In genomic region chr1:16393255-16394177, GRCh38 we compare ENCODE assay signal across 15 cellular contexts. TPM values are rescaled to one million over a fixed set of nuclear protein-coding genes. Genes with fewer than 3 reads are reported as not detected.
DNase-seq lines count a peak whose midpoint lies in the region; ATAC-seq and TF ChIP-seq lines count a peak whose summit lies in the region.
"Had no signal": no experiment of that assay in that cellular context is flagged by ENCODE, and none has a peak within 500 bp of the region (broad histone marks: within the 10 kb centered on the region; RNA-seq: fewer than 3 reads in every experiment).

No MANE protein-coding gene starts in this region.

- H3K27me3 Mint-ChIP-seq in GM23338 (ENCODE audit: insufficient read depth, low read depth, poor library complexity), result peaks cover 10% of the 10 kb centered on the region
- no peaks in the 10 kb centered on the region for H3K27me3 Mint-ChIP-seq in brain
- H3K27me3 Mint-ChIP-seq in naive thymus-derived CD4-positive, alpha-beta T cell, result no peaks in the 10 kb centered on the region
- H3K27me3 Mint-ChIP-seq: CD4-positive, alpha-beta memory T cell had no signal

- H3K79me2 ChIP-seq in GM23338 (replicated peaks; ENCODE audit: insufficient read depth), result peaks cover 55% of the 10 kb centered on the region

- peak overlapping the region; percentile 64 for H3K4me2 ChIP-seq in GM23338

- H3K36me3 Mint-ChIP-seq in GM23338 (ENCODE audit: low read depth) (peaks cover 47% of the 10 kb centered on the region), brain (peaks cover 29% of the 10 kb centered on the region)
- H3K36me3 Mint-ChIP-seq in naive thymus-derived CD4-positive, alpha-beta T cell, result peaks cover 5 to 21% (median 8%) of the 10 kb centered on the region in 5 donors

- no peaks in the 10 kb centered on the region for H3K9me3 ChIP-seq in A673 (ENCODE audit: low read depth, low read length, poor library complexity, severe bottlenecking)
- no peaks in the 10 kb centered on the region for H3K9me3 ChIP-seq in naive thymus-derived CD4-positive, alpha-beta T cell (ENCODE audit: control insufficient read depth in 2 of 3, low read length in 3 of 3)
- H3K9me3 ChIP-seq: ovary had no signal

- 0 out of 2 replicates have a peak, but pooled peaks cover 3% of the 10 kb centered on the region for H3K9me2 ChIP-seq in GM23338 (ENCODE audit: insufficient read depth)

- H4K20me1 ChIP-seq in GM23338 (replicated peaks; ENCODE audit: insufficient read depth), result peaks cover 59% of the 10 kb centered on the region

- H3K27ac ChIP-seq in A673 (ENCODE audit: low read depth, low read length, poor library complexity, severe bottlenecking) (peak overlapping the region; percentile 23), GM23338 (ENCODE audit: low read depth) (peak overlapping the region; percentile 72)
- peak overlapping the region; percentile 23 for H3K27ac ChIP-seq in naive thymus-derived CD4-positive, alpha-beta T cell (ENCODE audit: low read depth, low read length)
- H3K27ac ChIP-seq: ovary had no signal

- ATAC-seq in GM23338, result peak; percentile 18; the same call in 2 of the 3 replicates
- peak; percentile 16 for ATAC-seq in naive thymus-derived CD4-positive, alpha-beta T cell

- POLR2A ChIA-PET in A673 (lab: Charles Lee; ENCODE audit: low non-redundant PET), result interaction anchor here (0.6 kb wide), 1 partner anchor 11 kb away, joined by 3 read pairs; no protein-coding TSS in a partner anchor
- POLR2A ChIA-PET in naive thymus-derived CD4-positive, alpha-beta T cell (lab: Charles Lee), result no interaction called here

- H3K4me3 ChIP-seq in A673 (ENCODE audit: low read depth, low read length, poor library complexity, severe bottlenecking) (no peak overlapping the region), GM23338 (no peak overlapping the region)
- H3K4me3 ChIP-seq in naive thymus-derived CD4-positive, alpha-beta T cell (ENCODE audit: low read length), result no peak overlapping the region
- H3K4me3 ChIP-seq: ovary had no signal

- H2AFZ ChIP-seq in GM23338, result no peak overlapping the region

- TF ChIP-seq CTCF in A673 (conservative IDR thresholded peaks at IDR 0.05; ENCODE audit: low read depth, low read length) (0 out of 2 replicates have a peak, but pooled peaks have one; percentile 13), GM23338 (conservative IDR thresholded peaks at IDR 0.05; ENCODE audit: low read depth in 2 of 2) (0 out of 4 replicates have a peak, but pooled peaks of 1 of the 2 experiments have one; percentile 9), brain (conservative IDR thresholded peaks at IDR 0.05) (no peak), GM10266 (IDR thresholded peaks at IDR 0.05; ENCODE audit: control insufficient read depth, insufficient read depth, low read depth, missing control alignments) (no peak)

- H3K9me3 Mint-ChIP-seq in GM23338 (no peaks in the 10 kb centered on the region), brain (no peaks in the 10 kb centered on the region)
- H3K9me3 Mint-ChIP-seq in naive thymus-derived CD4-positive, alpha-beta T cell, result no peaks in the 10 kb centered on the region
- H3K9me3 Mint-ChIP-seq: CD4-positive, alpha-beta memory T cell had no signal

- intact Hi-C loops in A673 (cut with micrococcal nuclease; ENCODE audit: unreplicated experiment), result no loop called here
- intact Hi-C loops in naive thymus-derived CD4-positive, alpha-beta T cell (cut with micrococcal nuclease), result no loop called here

- BruUV-seq in A673 (replicated peaks; lab: Mats Ljungman, UMichigan), result no TSS peak

- H3K27me3 ChIP-seq in A673 (replicated peaks; ENCODE audit: insufficient read depth, low read depth, low read length, poor library complexity) (no peaks in the 10 kb centered on the region), GM23338 (ENCODE audit: insufficient read depth) (no peaks in the 10 kb centered on the region)
- H3K27me3 ChIP-seq in naive thymus-derived CD4-positive, alpha-beta T cell (ENCODE audit: control insufficient read depth in 2 of 2, insufficient read depth in 2 of 2, low read length in 2 of 2), result no peaks in the 10 kb centered on the region
- H3K27me3 ChIP-seq: ovary had no signal

- H3K4me1 Mint-ChIP-seq in GM23338, result peaks cover 54% of the 10 kb centered on the region
- peaks cover 50% of the 10 kb centered on the region for H3K4me1 Mint-ChIP-seq in brain
- peaks cover 36 to 49% (median 45%) of the 10 kb centered on the region in 7 donors for H3K4me1 Mint-ChIP-seq in naive thymus-derived CD4-positive, alpha-beta T cell

- no peaks in the 10 kb centered on the region for H3F3A ChIP-seq in GM23338 (replicated peaks; ENCODE audit: low read depth)

- CTCF ChIA-PET in A673 (lab: Charles Lee), result no interaction called here
- CTCF ChIA-PET in naive thymus-derived CD4-positive, alpha-beta T cell (lab: Charles Lee), result interaction anchor here (0.5 kb wide), 1 partner anchor 315 kb away, joined by 3 read pairs; no protein-coding TSS in a partner anchor

- no peak overlapping the region for H3K27ac Mint-ChIP-seq in GM23338
- peak overlapping the region in 3 of 5 experiments; percentile 38 to 80 (median 69) for H3K27ac Mint-ChIP-seq in brain
- peak overlapping the region in 3 of 9 donors; percentile 61 to 82 (median 77) for H3K27ac Mint-ChIP-seq in naive thymus-derived CD4-positive, alpha-beta T cell

- DNase-seq in A673 (ENCODE audit: low spot score), result no peak
- no peak for DNase-seq in GM23338 (ENCODE audit: low spot score)
- DNase-seq in naive thymus-derived CD4-positive, alpha-beta T cell, result no peak
- DNase-seq in NCI-H1105 (lab: John Stamatoyannopoulos, UW), result no peak
- no peak for DNase-seq in iPS-NIHi11 (ENCODE audit: low spot score)
- no peak for DNase-seq in NCI-H524 (lab: John Stamatoyannopoulos, UW)
- no peak for DNase-seq in GM10266 (ENCODE audit: extremely low spot score)
- DNase-seq: CD4-positive, alpha-beta memory T cell; central memory CD4-positive, alpha-beta T cell; kidney glomerular epithelial cell; NCI-H774; ovary; stimulated activated CD4-positive, alpha-beta T cell treated with anti-CD3 and anti-CD28 coated beads, Interleukin-4, amount 100 ng/mL, for 1 hour had no signal

- H3K4me3 Mint-ChIP-seq in GM23338, result no peak overlapping the region
- H3K4me3 Mint-ChIP-seq in brain, result no peak overlapping the region
- no peak overlapping the region for H3K4me3 Mint-ChIP-seq in naive thymus-derived CD4-positive, alpha-beta T cell
- H3K4me3 Mint-ChIP-seq: CD4-positive, alpha-beta memory T cell had no signal

- H3K4me1 ChIP-seq in A673 (ENCODE audit: insufficient read depth, low read length, poor library complexity, severe bottlenecking), result no peaks in the 10 kb centered on the region
- H3K4me1 ChIP-seq in GM23338 (ENCODE audit: insufficient read depth), result peaks cover 27% of the 10 kb centered on the region
- H3K4me1 ChIP-seq in naive thymus-derived CD4-positive, alpha-beta T cell (ENCODE audit: control insufficient read depth in 2 of 2, insufficient read depth in 2 of 2, low read length in 2 of 2), result peaks cover 0 to 19% of the 10 kb centered on the region in 2 donors

- H3K36me3 ChIP-seq in A673 (ENCODE audit: insufficient read depth, low read length, poor library complexity, severe bottlenecking) (peaks cover 28% of the 10 kb centered on the region), GM23338 (ENCODE audit: insufficient read depth) (peaks cover 7% of the 10 kb centered on the region)
- peaks cover 10 to 63% (median 11%) of the 10 kb centered on the region in 3 experiments for H3K36me3 ChIP-seq in naive thymus-derived CD4-positive, alpha-beta T cell (ENCODE audit: control insufficient read depth in 2 of 3, insufficient read depth in 3 of 3, low read length in 3 of 3)
- H3K36me3 ChIP-seq: ovary had no signal

TF ChIP-seq in GM23338, 12 proteins besides CTCF, POLR2A, EP300 and RAD21 (continues in another document):
- TF ChIP-seq STAT1 (IDR thresholded peaks at IDR 0.05; ENCODE audit: unreplicated experiment) (no peak), POLR2AphosphoS5 (IDR thresholded peaks at IDR 0.05; ENCODE audit: low read depth) (no peak), JUNB (IDR thresholded peaks at IDR 0.05; ENCODE audit: unreplicated experiment) (no peak), EZH2phosphoT487 (IDR thresholded peaks at IDR 0.05; ENCODE audit: unreplicated experiment) (no peak), EZH2 (IDR thresholded peaks at IDR 0.05; ENCODE audit: low read depth, unreplicated experiment) (no peak)

RNA-seq across cellular contexts. Expression of gene SZRD1, which starts 26.5 kb away (rescaled TPM):
- 174 and 187 TPM in 2 replicates for total RNA-seq in A673 (2021)
- 70.9 and 73.9 TPM in 2 replicates for total RNA-seq in GM23338 (2014; rRNA removed; shearing (Covaris generic))
- polyA plus RNA-seq in GM23338 (2016; fragmentation: Nextera tagmentation; extraction: Ambion mirVana) (32.5 and 33.6 TPM in 2 replicates), brain (ENCODE audit: insufficient read depth, low read depth, low replicate concordance) (152 TPM)
- 100 to 1,000 TPM in 3 of 5 experiments, 10 to 100 TPM in 2; 81.6 to 163 (median 125) TPM for total RNA-seq in naive thymus-derived CD4-positive, alpha-beta T cell
- polyA plus RNA-seq in naive thymus-derived CD4-positive, alpha-beta T cell, result 10 to 100 TPM; 36.8 to 38.9 TPM

RNA-seq across cellular contexts. Expression of gene FBXO42, which starts 41.2 kb away (rescaled TPM):
- 19.5 and 21.1 TPM in 2 replicates for total RNA-seq in A673 (2021)
- total RNA-seq in GM23338 (2014; rRNA removed; shearing (Covaris generic)), result 18.1 and 20.7 TPM in 2 replicates
- polyA plus RNA-seq in GM23338 (2016; fragmentation: Nextera tagmentation; extraction: Ambion mirVana) (5.2 and 6.0 TPM in 2 replicates), brain (ENCODE audit: insufficient read depth, low read depth, low replicate concordance) (27.0 TPM)
- total RNA-seq in naive thymus-derived CD4-positive, alpha-beta T cell, result 10 to 100 TPM; 18.7 to 25.7 (median 24.6) TPM
- 10 to 100 TPM; 17.9 to 26.7 TPM for polyA plus RNA-seq in naive thymus-derived CD4-positive, alpha-beta T cell

RNA-seq across cellular contexts. Expression of gene SPATA21, which starts 43.7 kb away (rescaled TPM):
- not detected in 2 replicates for total RNA-seq in A673 (2021)
- 2.6 TPM in 1 of 2 replicates, not detected in the other for total RNA-seq in GM23338 (2014; rRNA removed; shearing (Covaris generic))
- not detected in 2 replicates for polyA plus RNA-seq in GM23338 (2016; fragmentation: Nextera tagmentation; extraction: Ambion mirVana)
- not detected for polyA plus RNA-seq in brain (ENCODE audit: insufficient read depth, low read depth, low replicate concordance)
- not detected for total RNA-seq in naive thymus-derived CD4-positive, alpha-beta T cell
- not detected for polyA plus RNA-seq in naive thymus-derived CD4-positive, alpha-beta T cell
- total RNA-seq: CD4-positive, alpha-beta memory T cell; ovary; temporal lobe had no signal
- polyA plus RNA-seq: CD4-positive, alpha-beta memory T cell had no signal

RNA-seq across cellular contexts. Expression of gene NECAP2, which starts 47.0 kb away (rescaled TPM):
- 47.3 and 47.6 TPM in 2 replicates for total RNA-seq in A673 (2021)
- 28.9 and 32.9 TPM in 2 replicates for total RNA-seq in GM23338 (2014; rRNA removed; shearing (Covaris generic))
- 16.9 and 20.2 TPM in 2 replicates for polyA plus RNA-seq in GM23338 (2016; fragmentation: Nextera tagmentation; extraction: Ambion mirVana)
- 63.8 TPM for polyA plus RNA-seq in brain (ENCODE audit: insufficient read depth, low read depth, low replicate concordance)
- 100 to 1,000 TPM in 4 of 5 experiments, 10 to 100 TPM in 1; 98.2 to 161 (median 148) TPM for total RNA-seq in naive thymus-derived CD4-positive, alpha-beta T cell
- polyA plus RNA-seq in naive thymus-derived CD4-positive, alpha-beta T cell, result 100 to 1,000 TPM; 258 to 264 TPM
